In genomic region chr7:49400891-49401550, GRCh38 we compare ENCODE assay signal across 25 cellular contexts.
A peak's percentile ranks its signal among the peaks of the same experiment; 100 is the strongest.
DNase-seq lines count a peak whose midpoint lies in the region; ATAC-seq, FAIRE-seq and TF ChIP-seq lines count a peak whose summit lies in the region.
"Had no signal": no experiment of that assay in that cellular context is flagged by ENCODE, and none has a peak within 500 bp of the region (broad histone marks: within the 10 kb centered on the region; RNA-seq: fewer than 3 reads in every experiment).

No MANE protein-coding gene starts in this region.

- H3K36me3 Mint-ChIP-seq in activated T-helper 2 cell treated with anti-CD3 and anti-CD28 coated beads, Interferon-gamma antibody, Interleukin-2, Interleukin-4, amounts not matched to agents 10 μg/mL and 5 μg/mL and 100 μg/mL, durations not matched to agents 14 hours and 24 hours and 36 hours (ENCODE audit: low read depth): no peaks in the 10 kb centered on the region
- H3K36me3 Mint-ChIP-seq: activated naive CD8-positive, alpha-beta T cell treated with anti-CD3 and anti-CD28 coated beads for 36 hours; natural killer cell treated with Interleukin-12 subunit alpha and Interleukin-12 subunit beta and Interleukin-15 and Interleukin-18, amount 100 ng/mL, for 72 hours had no signal

- H3K27ac Mint-ChIP-seq in activated T-helper 2 cell treated with anti-CD3 and anti-CD28 coated beads, Interferon-gamma antibody, Interleukin-2, Interleukin-4, amounts not matched to agents 10 μg/mL and 5 μg/mL and 100 μg/mL, durations not matched to agents 14 hours and 24 hours and 36 hours: no peak overlapping the region
- H3K27ac Mint-ChIP-seq: activated naive CD8-positive, alpha-beta T cell treated with anti-CD3 and anti-CD28 coated beads for 36 hours; natural killer cell treated with Interleukin-12 subunit alpha and Interleukin-12 subunit beta and Interleukin-15 and Interleukin-18, amount 100 ng/mL, for 72 hours; WTC11 had no signal

- in situ Hi-C loops in astrocyte of the spinal cord (cut with HindIII; ENCODE audit: low sequenced_read_pairs): no loop called here

- TF ChIP-seq POLR2A in GM12892 (IDR thresholded peaks at IDR 0.05; ENCODE audit: low read depth, low read length): no peak

- no peaks in the 10 kb centered on the region for H3K27me3 Mint-ChIP-seq in activated T-helper 2 cell treated with anti-CD3 and anti-CD28 coated beads, Interferon-gamma antibody, Interleukin-2, Interleukin-4, amounts not matched to agents 10 μg/mL and 5 μg/mL and 100 μg/mL, durations not matched to agents 14 hours and 24 hours and 36 hours (ENCODE audit: low read depth)
- H3K27me3 Mint-ChIP-seq: activated naive CD8-positive, alpha-beta T cell treated with anti-CD3 and anti-CD28 coated beads for 36 hours; natural killer cell treated with Interleukin-12 subunit alpha and Interleukin-12 subunit beta and Interleukin-15 and Interleukin-18, amount 100 ng/mL, for 72 hours had no signal

- H3K9me3 Mint-ChIP-seq in activated T-helper 2 cell treated with anti-CD3 and anti-CD28 coated beads, Interferon-gamma antibody, Interleukin-2, Interleukin-4, amounts not matched to agents 10 μg/mL and 5 μg/mL and 100 μg/mL, durations not matched to agents 14 hours and 24 hours and 36 hours: peaks cover 3% of the 10 kb centered on the region

- no peak overlapping the region for H3K4me3 Mint-ChIP-seq in activated T-helper 2 cell treated with anti-CD3 and anti-CD28 coated beads, Interferon-gamma antibody, Interleukin-2, Interleukin-4, amounts not matched to agents 10 μg/mL and 5 μg/mL and 100 μg/mL, durations not matched to agents 14 hours and 24 hours and 36 hours (ENCODE audit: low read depth)
- H3K4me3 Mint-ChIP-seq: activated naive CD8-positive, alpha-beta T cell treated with anti-CD3 and anti-CD28 coated beads for 36 hours; natural killer cell treated with Interleukin-12 subunit alpha and Interleukin-12 subunit beta and Interleukin-15 and Interleukin-18, amount 100 ng/mL, for 72 hours; WTC11 had no signal

- H3K4me1 Mint-ChIP-seq in activated T-helper 2 cell treated with anti-CD3 and anti-CD28 coated beads, Interferon-gamma antibody, Interleukin-2, Interleukin-4, amounts not matched to agents 10 μg/mL and 5 μg/mL and 100 μg/mL, durations not matched to agents 14 hours and 24 hours and 36 hours (ENCODE audit: low read depth): no peaks in the 10 kb centered on the region
- H3K4me1 Mint-ChIP-seq: activated naive CD8-positive, alpha-beta T cell treated with anti-CD3 and anti-CD28 coated beads for 36 hours had no signal

- H3K4me3 ChIP-seq in astrocyte of the spinal cord (ENCODE audit: low read depth, low read length): no peak overlapping the region
- H3K4me3 ChIP-seq: gastroesophageal sphincter, ovary, spleen, thoracic aorta had no signal

- intact Hi-C loops in Right ventricle myocardium inferior (cut with DNase I): no loop called here
- intact Hi-C loops in activated T-helper 2 cell treated with anti-CD3 and anti-CD28 coated beads, Interferon-gamma antibody, Interleukin-2, Interleukin-4, amounts not matched to agents 10 μg/mL and 5 μg/mL and 100 μg/mL, durations not matched to agents 14 hours and 24 hours and 36 hours (cut with micrococcal nuclease): no loop called here

- no peak for TF ChIP-seq CTCF in astrocyte of the spinal cord (IDR thresholded peaks at IDR 0.05; ENCODE audit: low read depth, low read length)

- ATAC-seq in GM21515 (IDR thresholded peaks at IDR 0.05; ENCODE audit: unreplicated experiment): no peak
- no peak for ATAC-seq in Right ventricle myocardium inferior
- ATAC-seq: gastroesophageal sphincter; natural killer cell treated with Interleukin-12 subunit alpha and Interleukin-12 subunit beta and Interleukin-15 and Interleukin-18, amount 100 ng/mL, for 72 hours; right cardiac atrium; WTC11 had no signal

- FAIRE-seq in GM12892 (lab: Jason Lieb, UNC): peak; percentile 44
- FAIRE-seq: GM12891 had no signal

- DNase-seq in GM12892 (ENCODE audit: insufficient read length) (no peak), NCI-H446 (lab: John Stamatoyannopoulos, UW) (peak; percentile 43 to 72), astrocyte of the spinal cord (ENCODE audit: low read depth, low spot score) (peak; percentile 18), kidney glomerular epithelial cell (lab: John Stamatoyannopoulos, UW) (peak; percentile 8), SIG-M5 treated with dmso at 0.1 percent for 504 hours (lab: John Stamatoyannopoulos, UW; ENCODE audit: unreplicated experiment) (no peak), Right ventricle myocardium inferior (ENCODE audit: missing footprints) (no peak)
- DNase-seq in activated T-helper 2 cell treated with anti-CD3 and anti-CD28 coated beads, Interferon-gamma antibody, Interleukin-2, Interleukin-4, amounts not matched to agents 10 μg/mL and 5 μg/mL and 100 μg/mL, durations not matched to agents 14 hours and 24 hours and 36 hours (ENCODE audit: low spot score): no peak
- DNase-seq: activated CD4-positive, alpha-beta T cell treated with anti-CD3 and anti-CD28 coated beads, Interleukin-2, amount 50 U/mL, for 4 hours; activated CD8-positive, alpha-beta memory T cell treated with anti-CD3 and anti-CD28 coated beads, Interleukin-2, amount 50 U/mL, for 4 hours; activated effector memory CD4-positive, alpha-beta T cell treated with Interleukin-2 at 50 U/mL for 16 hours; activated naive CD8-positive, alpha-beta T cell treated with anti-CD3 and anti-CD28 coated beads for 36 hours; NCI-H2171; NCI-H526 treated with DMSO at 0.1 percent for 48 hours; ovary; right cardiac atrium; Right ventricle myocardium superior; spleen; stimulated activated naive CD4-positive, alpha-beta T cell treated with Interleukin-2 at 50 U/mL for 16 hours; T1000 had no signal

Comparison
In these comparisons a context has a peak if more than half of its experiments do, and no peak if none do; other contexts are left out.
1. DNase-seq: peak in NCI-H446 (2 of 2), astrocyte of the spinal cord (single experiment) and kidney glomerular epithelial cell (single experiment); none in GM12892 (single experiment), SIG-M5 treated with dmso at 0.1 percent for 504 hours (single experiment), Right ventricle myocardium inferior (single experiment) and activated T-helper 2 cell treated with anti-CD3 and anti-CD28 coated beads, Interferon-gamma antibody, Interleukin-2, Interleukin-4, amounts not matched to agents 10 μg/mL and 5 μg/mL and 100 μg/mL, durations not matched to agents 14 hours and 24 hours and 36 hours (single experiment).